In genomic region chr4:181161669-181162068, GRCh38 we compare ENCODE assay signal across 31 cellular contexts.
DNase-seq lines count a peak whose midpoint lies in the region; ATAC-seq and TF ChIP-seq lines count a peak whose summit lies in the region.
"Had no signal": no experiment of that assay in that cellular context is flagged by ENCODE, and none has a peak within 500 bp of the region (broad histone marks: within the 10 kb centered on the region; RNA-seq: fewer than 3 reads in every experiment).

No MANE protein-coding gene starts in this region.

- peaks cover 0 to 8% of the 10 kb centered on the region in 2 donors for H3K9me3 Mint-ChIP-seq in activated T-cell treated with anti-CD3 and anti-CD28 coated beads, Interleukin-2, amount 50 U/mL, for 72 hours
- H3K9me3 Mint-ChIP-seq: activated CD8-positive, alpha-beta T cell treated with anti-CD3 and anti-CD28 coated beads for 36 hours; activated naive CD8-positive, alpha-beta T cell treated with anti-CD3 and anti-CD28 coated beads, Interleukin-2, amount 10 ng/mL, durations not matched to agents 7 days and 5 days; H9; neural crest cell had no signal

- H3K4me1 Mint-ChIP-seq in activated T-cell treated with anti-CD3 and anti-CD28 coated beads, Interleukin-2, amount 50 U/mL, for 72 hours (ENCODE audit: low read depth) = no peaks in the 10 kb centered on the region
- H3K4me1 Mint-ChIP-seq: activated naive CD8-positive, alpha-beta T cell treated with anti-CD3 and anti-CD28 coated beads, Interleukin-2, amount 10 ng/mL, durations not matched to agents 7 days and 5 days; IgD-negative memory B cell; stimulated activated effector memory CD8-positive, alpha-beta T cell treated with anti-CD3 and anti-CD28 coated beads, Interleukin-12 subunit alpha, Interleukin-12 subunit beta, amount 100 ng/mL, for 72 hours had no signal

- H3K27ac Mint-ChIP-seq in activated T-cell treated with anti-CD3 and anti-CD28 coated beads, Interleukin-2, amount 50 U/mL, for 72 hours = no peak overlapping the region
- H3K27ac Mint-ChIP-seq: activated CD8-positive, alpha-beta T cell treated with anti-CD3 and anti-CD28 coated beads for 36 hours; activated naive CD8-positive, alpha-beta T cell treated with anti-CD3 and anti-CD28 coated beads, Interleukin-2, amount 10 ng/mL, durations not matched to agents 7 days and 5 days; H9; IgD-negative memory B cell; stimulated activated effector memory CD8-positive, alpha-beta T cell treated with anti-CD3 and anti-CD28 coated beads, Interleukin-12 subunit alpha, Interleukin-12 subunit beta, amount 100 ng/mL, for 72 hours had no signal

- no peak overlapping the region for H3K4me3 ChIP-seq in AG10803 (ENCODE audit: low read length)
- H3K4me3 ChIP-seq in RWPE2 (ENCODE audit: severe bottlenecking) = no peak overlapping the region
- H3K4me3 ChIP-seq in fibroblast of mammary gland (ENCODE audit: control insufficient read depth, low read depth, low read length) = no peak overlapping the region
- H3K4me3 ChIP-seq: BLaER1 treated with 17β-estradiol and CSF1 and Interleukin-3, amounts not matched to agents 10 nM and 100 nM; body of pancreas; GM12878; heart left ventricle; suprapubic skin; upper lobe of right lung had no signal

- DNase-seq in AG10803 (ENCODE audit: low read depth) = peak; percentile 4
- peak; percentile 70 for DNase-seq in HPDE6-E6E7 (ENCODE audit: extremely low spot score)
- DNase-seq in RWPE2 (ENCODE audit: low spot score) = no peak
- peak; percentile 6 for DNase-seq in fibroblast of mammary gland (ENCODE audit: low read depth)
- no peak for DNase-seq in activated T-cell treated with anti-CD3 and anti-CD28 coated beads, Interleukin-2, amount 50 U/mL, for 72 hours
- no peak for DNase-seq in activated CD4-positive, alpha-beta T cell treated with anti-CD3 and anti-CD28 coated beads for 1 hour
- no peak for DNase-seq in GOT3 (lab: John Stamatoyannopoulos, UW)
- DNase-seq in left lobe of liver (ENCODE audit: low spot score) = no peak
- DNase-seq: activated CD8-positive, alpha-beta T cell treated with anti-CD3 and anti-CD28 coated beads for 36 hours; activated gamma-delta T cell; activated naive CD8-positive, alpha-beta T cell treated with anti-CD3 and anti-CD28 coated beads, Interleukin-2, amount 10 ng/mL, durations not matched to agents 7 days and 5 days; body of pancreas; COR-L47; H9; heart left ventricle; kidney glomerular epithelial cell; NCI-H1092; NCI-H1930; NCI-H345; NCI-H748 treated with DMSO at 0.1 percent for 48 hours; stimulated activated CD4-positive, alpha-beta T cell treated with anti-CD3 and anti-CD28 coated beads, Interleukin-4, amount 100 ng/mL, for 24 hours; T-helper 1 cell; upper lobe of right lung had no signal

- H3K36me3 ChIP-seq in RWPE2 (ENCODE audit: low read depth) = no peaks in the 10 kb centered on the region
- H3K36me3 ChIP-seq: BLaER1 treated with 17β-estradiol and CSF1 and Interleukin-3, amounts not matched to agents 10 nM and 100 nM; heart left ventricle; suprapubic skin; upper lobe of right lung had no signal

- no peak for TF ChIP-seq CTCF in AG10803 (conservative IDR thresholded peaks at IDR 0.05; ENCODE audit: low read length)
- TF ChIP-seq CTCF in RWPE2 (IDR thresholded peaks at IDR 0.05; ENCODE audit: poor library complexity, severe bottlenecking) = no peak
- TF ChIP-seq CTCF in fibroblast of mammary gland (conservative IDR thresholded peaks at IDR 0.05; ENCODE audit: control insufficient read depth, insufficient read depth, low read depth, low read length) = no peak

- no peaks in the 10 kb centered on the region for H3K27me3 ChIP-seq in RWPE2 (ENCODE audit: insufficient read depth, poor library complexity, severe bottlenecking)
- H3K27me3 ChIP-seq: BLaER1 treated with 17β-estradiol and CSF1 and Interleukin-3, amounts not matched to agents 10 nM and 100 nM; body of pancreas; heart left ventricle; suprapubic skin; upper lobe of right lung had no signal

- H3K27ac ChIP-seq in RWPE2 (ENCODE audit: poor library complexity, severe bottlenecking) = no peak overlapping the region
- H3K27ac ChIP-seq: BLaER1 treated with 17β-estradiol and CSF1 and Interleukin-3, amounts not matched to agents 10 nM and 100 nM; body of pancreas; heart left ventricle; suprapubic skin; upper lobe of right lung had no signal

- no peaks in the 10 kb centered on the region for H3K9me3 ChIP-seq in RWPE2 (ENCODE audit: severe bottlenecking)
- H3K9me3 ChIP-seq: BLaER1 treated with 17β-estradiol and CSF1 and Interleukin-3, amounts not matched to agents 10 nM and 100 nM; body of pancreas; heart left ventricle; suprapubic skin; upper lobe of right lung had no signal

- no peaks in the 10 kb centered on the region for H3K27me3 Mint-ChIP-seq in activated T-cell treated with anti-CD3 and anti-CD28 coated beads, Interleukin-2, amount 50 U/mL, for 72 hours (ENCODE audit: low read depth)
- H3K27me3 Mint-ChIP-seq: activated CD8-positive, alpha-beta T cell treated with anti-CD3 and anti-CD28 coated beads for 36 hours; activated naive CD8-positive, alpha-beta T cell treated with anti-CD3 and anti-CD28 coated beads, Interleukin-2, amount 10 ng/mL, durations not matched to agents 7 days and 5 days; IgD-negative memory B cell had no signal

- H3K4me3 Mint-ChIP-seq in activated T-cell treated with anti-CD3 and anti-CD28 coated beads, Interleukin-2, amount 50 U/mL, for 72 hours = no peak overlapping the region
- H3K4me3 Mint-ChIP-seq: activated CD8-positive, alpha-beta T cell treated with anti-CD3 and anti-CD28 coated beads for 36 hours; activated naive CD8-positive, alpha-beta T cell treated with anti-CD3 and anti-CD28 coated beads, Interleukin-2, amount 10 ng/mL, durations not matched to agents 7 days and 5 days; H9; IgD-negative memory B cell; neural crest cell; stimulated activated effector memory CD8-positive, alpha-beta T cell treated with anti-CD3 and anti-CD28 coated beads, Interleukin-12 subunit alpha, Interleukin-12 subunit beta, amount 100 ng/mL, for 72 hours had no signal

- ATAC-seq in RWPE2 (ENCODE audit: low read depth) = peak; percentile 77
- ATAC-seq in activated T-cell treated with anti-CD3 and anti-CD28 coated beads, Interleukin-2, amount 50 U/mL, for 72 hours (replicated peaks in 1 of 2) = no peak
- ATAC-seq in left lobe of liver = no peak
- ATAC-seq: activated CD4-positive, CD25-positive, alpha-beta regulatory T cell treated with anti-CD3 and anti-CD28 coated beads, Interleukin-2, amount 50 U/mL, for 24 hours; activated CD8-positive, alpha-beta T cell treated with anti-CD3 and anti-CD28 coated beads for 36 hours; body of pancreas; GM12878; heart left ventricle; sciatic nerve; stimulated activated effector memory CD8-positive, alpha-beta T cell treated with anti-CD3 and anti-CD28 coated beads, Interleukin-12 subunit alpha, Interleukin-12 subunit beta, amount 100 ng/mL, for 72 hours; upper lobe of right lung had no signal

- H3K36me3 Mint-ChIP-seq in activated T-cell treated with anti-CD3 and anti-CD28 coated beads, Interleukin-2, amount 50 U/mL, for 72 hours (ENCODE audit: insufficient read depth in 2 of 2) = no peaks in the 10 kb centered on the region
- H3K36me3 Mint-ChIP-seq: activated naive CD8-positive, alpha-beta T cell treated with anti-CD3 and anti-CD28 coated beads, Interleukin-2, amount 10 ng/mL, durations not matched to agents 7 days and 5 days; IgD-negative memory B cell; stimulated activated effector memory CD8-positive, alpha-beta T cell treated with anti-CD3 and anti-CD28 coated beads, Interleukin-12 subunit alpha, Interleukin-12 subunit beta, amount 100 ng/mL, for 72 hours had no signal

- H3K4me1 ChIP-seq in RWPE2 (ENCODE audit: insufficient read depth, poor library complexity, severe bottlenecking) = no peaks in the 10 kb centered on the region
- H3K4me1 ChIP-seq: BLaER1 treated with 17β-estradiol and CSF1 and Interleukin-3, amounts not matched to agents 10 nM and 100 nM; body of pancreas; heart left ventricle; suprapubic skin; upper lobe of right lung had no signal

Comparison
In these comparisons a context has a peak if more than half of its experiments do, and no peak if none do; other contexts are left out.
1. DNase-seq: peak in AG10803 (single experiment), HPDE6-E6E7 (single experiment) and fibroblast of mammary gland (single experiment); none in RWPE2 (single experiment), activated T-cell treated with anti-CD3 and anti-CD28 coated beads, Interleukin-2, amount 50 U/mL, for 72 hours (0 of 2), activated CD4-positive, alpha-beta T cell treated with anti-CD3 and anti-CD28 coated beads for 1 hour (single experiment), GOT3 (single experiment) and left lobe of liver (single experiment).